Comparison of ENCODE assay signal across 23 cellular contexts in the genomic region with DNA sequence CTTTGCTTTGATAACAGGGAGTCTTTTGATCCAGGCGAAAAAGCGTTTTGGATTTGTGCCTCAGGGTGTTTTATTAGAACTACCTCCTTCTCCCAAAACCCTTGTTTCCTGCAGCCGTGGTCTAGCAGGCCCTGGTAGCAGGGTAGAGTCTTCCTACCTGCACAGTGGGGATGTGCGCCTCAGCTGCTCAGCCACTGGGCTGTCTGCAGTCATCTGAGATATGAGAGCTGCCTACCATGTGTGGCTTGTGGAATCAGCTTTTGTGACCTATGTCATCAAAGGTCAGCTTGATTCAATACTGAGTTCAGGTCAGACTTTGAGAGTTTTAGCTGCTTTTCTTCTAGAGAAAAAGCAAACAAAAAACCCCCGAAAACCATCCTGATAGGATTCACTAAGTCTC.
"Had no signal": no experiment of that assay in that cellular context is flagged by ENCODE, and none has a peak within 500 bp of the region (broad histone marks: within the 10 kb centered on the region; RNA-seq: fewer than 3 reads in every experiment).

No MANE protein-coding gene starts in this region.

- H3K9me3 ChIP-seq: gastroesophageal sphincter, pancreas, thyroid gland, upper lobe of right lung had no signal

- H3K27me3 ChIP-seq: cardiac muscle cell, gastroesophageal sphincter, pancreas, thyroid gland, upper lobe of right lung had no signal

- H3K4me3 ChIP-seq: cardiac muscle cell, gastroesophageal sphincter, pancreas, thyroid gland, upper lobe of right lung had no signal

- DNase-seq: activated CD4-positive, alpha-beta T cell treated with anti-CD3 and anti-CD28 coated beads for 4 hours; activated naive CD4-positive, alpha-beta T cell; amniotic stem cell; cortex of kidney; endodermal cell; head of caudate nucleus; hypothalamus; islet precursor cell; left cardiac atrium; midbrain; pancreas; right cardiac atrium; stimulated activated naive CD4-positive, alpha-beta T cell; substantia nigra; T1000; thyroid gland; upper lobe of right lung had no signal

- H3K4me3 Mint-ChIP-seq: activated naive CD8-positive, alpha-beta T cell; endodermal cell; nephron; WTC11 had no signal

- H3K27ac Mint-ChIP-seq: endodermal cell, nephron, WTC11 had no signal

- ATAC-seq: gastroesophageal sphincter, left cardiac atrium, pancreas, right cardiac atrium, upper lobe of right lung, WTC11 had no signal

- H3K36me3 ChIP-seq: cardiac muscle cell, gastroesophageal sphincter, pancreas, thyroid gland, upper lobe of right lung had no signal

- FAIRE-seq: pancreas had no signal

- H3K36me3 Mint-ChIP-seq: activated naive CD8-positive, alpha-beta T cell; WTC11 had no signal

- H3K27ac ChIP-seq: cardiac muscle cell, epithelial cell of prostate, gastroesophageal sphincter, pancreas, thyroid gland, upper lobe of right lung had no signal

- H3K4me1 Mint-ChIP-seq: endodermal cell had no signal

- H3K9me3 Mint-ChIP-seq: endodermal cell, nephron had no signal

- H3K4me1 ChIP-seq: gastroesophageal sphincter, pancreas, upper lobe of right lung had no signal
